8 cellular contexts compared by ENCODE assay signal in the genomic region with DNA sequence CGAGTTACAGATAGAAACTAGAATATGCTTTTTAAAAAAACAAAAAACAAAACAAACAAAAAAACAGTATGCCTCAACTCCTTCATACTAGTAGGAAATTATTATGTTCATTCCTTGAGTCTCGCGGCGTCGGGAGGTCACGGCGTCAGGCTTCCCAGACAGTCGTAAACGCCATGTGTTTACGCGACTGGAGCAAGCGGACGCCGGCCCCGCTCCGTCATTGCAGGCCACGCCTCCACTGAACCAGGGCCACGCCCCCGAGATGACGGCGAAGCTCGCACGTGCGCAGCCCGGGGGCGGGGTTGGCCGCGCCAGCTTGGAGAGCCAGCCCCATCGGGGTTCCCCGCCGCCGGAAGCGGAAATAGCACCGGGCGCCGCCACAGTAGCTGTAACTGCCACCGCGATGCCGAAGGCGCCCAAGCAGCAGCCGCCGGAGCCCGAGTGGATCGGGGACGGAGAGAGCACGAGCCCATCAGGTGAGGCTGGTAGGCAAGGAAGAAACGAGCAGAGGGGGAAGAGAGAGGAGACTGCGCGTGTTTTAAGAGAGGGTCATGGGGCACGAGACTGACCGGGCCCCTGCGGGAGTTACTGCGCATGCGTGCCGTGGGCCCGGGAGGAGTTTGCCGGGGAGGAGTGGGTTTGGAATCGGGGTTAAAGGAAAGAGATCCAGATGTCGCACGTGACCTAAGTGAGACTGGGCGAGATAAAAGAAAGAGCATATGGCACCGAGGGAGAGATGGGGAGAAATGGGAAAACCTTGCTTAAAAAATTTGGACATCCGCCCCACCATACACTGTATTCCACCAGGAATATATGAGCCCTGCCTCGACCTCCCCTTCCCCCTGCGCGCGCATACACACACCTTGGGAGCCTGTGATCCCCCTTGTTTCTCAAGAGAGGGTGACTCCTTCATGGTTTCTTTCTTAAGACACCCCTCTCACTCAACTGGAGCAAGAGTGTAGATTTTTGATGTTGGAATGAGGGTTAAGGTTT. TPM values are rescaled to one million over a fixed set of nuclear protein-coding genes. Genes with fewer than 3 reads are reported as not detected.
DNase-seq lines count a peak whose midpoint lies in the region; ATAC-seq, FAIRE-seq and TF ChIP-seq lines count a peak whose summit lies in the region.

Gene ABCF1, plus strand, starts transcription at position 358 of the 993 bp plus-strand sequence. Its CDS starts 46 bp downstream, at position 404.

- no peaks in the 10 kb centered on the region for H3K9me3 ChIP-seq in iPS-20b (ENCODE audit: insufficient read depth, low read depth, low read length)
- no peaks in the 10 kb centered on the region for H3K9me3 ChIP-seq in small intestine (ENCODE audit: control insufficient read depth, low read depth)

- peak within 1 kb of the TSS; percentile 98 for H3K4me3 ChIP-seq in AG04449 (ENCODE audit: low read depth, low read length)
- peak within 1 kb of the TSS; percentile 69 for H3K4me3 ChIP-seq in WI38 (ENCODE audit: low read depth, low read length)
- H3K4me3 ChIP-seq in bronchial epithelial cell (ENCODE audit: low read depth, low read length), result peak within 1 kb of the TSS; percentile 90
- H3K4me3 ChIP-seq in iPS-20b (ENCODE audit: low read length), result peak within 1 kb of the TSS; percentile 87
- H3K4me3 ChIP-seq in small intestine (ENCODE audit: low read depth in 1 of 2, low read length in 2 of 2), result peak within 1 kb of the TSS; percentile 62 to 83

- ATAC-seq in GM18907 (IDR thresholded peaks at IDR 0.05; ENCODE audit: unreplicated experiment) (peak; percentile 91), HG03159 (IDR thresholded peaks at IDR 0.05; ENCODE audit: unreplicated experiment) (peak; percentile 88)

- H3K36me3 ChIP-seq in bronchial epithelial cell (ENCODE audit: control insufficient read depth, insufficient read depth, low read length), result no peaks in the 10 kb centered on the region
- peaks cover 33% of the 10 kb centered on the region for H3K36me3 ChIP-seq in iPS-20b (ENCODE audit: insufficient read depth, low read depth, low read length)
- H3K36me3 ChIP-seq in small intestine (ENCODE audit: control insufficient read depth in 2 of 2, insufficient read depth in 2 of 2, low read length in 2 of 2), result no peaks in the 10 kb centered on the region

- POLR2A ChIA-PET in AG04449 (lab: Yijun Ruan, JAX), result interaction anchor here (0.7 to 1.1 kb wide), 5 partner anchors 10 to 165 kb away, joined by 3 read pairs; no protein-coding TSS in a partner anchor

- WGBS in small intestine, 3 donors, result 0 to 1% (median 0%) methylated on average over 64 to 67 of the region's 67 CpGs

- H3K4me1 ChIP-seq in iPS-20b (ENCODE audit: insufficient read depth, low read length), result peaks cover 10% of the 10 kb centered on the region; the same call in 1 of the 2 replicates
- peaks cover 10 to 18% of the 10 kb centered on the region in 2 donors for H3K4me1 ChIP-seq in small intestine (ENCODE audit: control insufficient read depth in 2 of 2, insufficient read depth in 1 of 2, low read depth in 1 of 2, low read length in 1 of 2)

- no peak for FAIRE-seq in bronchial epithelial cell (lab: Jason Lieb, UNC)
- no peak for FAIRE-seq in small intestine (lab: Jason Lieb, UNC)

- H3K27me3 ChIP-seq in bronchial epithelial cell (ENCODE audit: control insufficient read depth, insufficient read depth, low read length), result no peaks in the 10 kb centered on the region
- H3K27me3 ChIP-seq in iPS-20b (ENCODE audit: insufficient read depth, low read length), result peaks cover 16% of the 10 kb centered on the region
- H3K27me3 ChIP-seq in small intestine (ENCODE audit: control insufficient read depth in 2 of 2, insufficient read depth in 2 of 2, low read length in 2 of 2), result no peaks in the 10 kb centered on the region

- DNase-seq in AG04449 (ENCODE audit: low read depth, low spot score) (peak; percentile 56), NCI-H2227 treated with DMSO at 0.1 percent for 48 hours (lab: John Stamatoyannopoulos, UW) (peak; percentile 97), bronchial epithelial cell (ENCODE audit: low read depth) (peak; percentile 90), small intestine (peak; percentile 97)

- peak within 1 kb of the TSS; percentile 87 for H3K9ac ChIP-seq in iPS-20b (ENCODE audit: low read depth, low read length)

- CTCF ChIA-PET in AG04449 (lab: Yijun Ruan, JAX), result interaction anchor here (1.6 to 2.6 kb wide), 5 partner anchors 13 to 90 kb away, joined by 5 to 18 read pairs (median 8); no protein-coding TSS in a partner anchor

- TF ChIP-seq CTCF in AG04449 (IDR thresholded peaks at IDR 0.05; ENCODE audit: insufficient read depth, low read length, missing control alignments) (no peak), WI38 (IDR thresholded peaks at IDR 0.05; ENCODE audit: low read depth, low read length) (no peak), bronchial epithelial cell (IDR thresholded peaks at IDR 0.05; ENCODE audit: insufficient read depth, low read length, severe bottlenecking) (no peak)

- no peak within 1 kb of the TSS for H3K27ac ChIP-seq in iPS-20b (ENCODE audit: low read length)
- peak within 1 kb of the TSS; percentile 77 to 97 for H3K27ac ChIP-seq in small intestine (ENCODE audit: low read depth in 1 of 2, low read length in 1 of 2)

RNA-seq across cellular contexts. Expression of gene ABCF1, which starts in this region (rescaled TPM):
- total RNA-seq in bronchial epithelial cell, result 31.9 and 35.1 TPM in 2 replicates
- 10 to 100 TPM; 30.0 to 40.6 (median 37.0) TPM for polyA plus RNA-seq in small intestine
